1 cellular context compared by ENCODE assay signal in genomic region chr13:105774739-105775460, GRCh38.
TF ChIP-seq lines count a peak whose summit lies in the region.

No MANE protein-coding gene starts in this region.

TF ChIP-seq in HCT116, 20 proteins besides CTCF, POLR2A, EP300 and RAD21 (continued from another document):
- TF ChIP-seq ZNF274 (IDR thresholded peaks at IDR 0.05; ENCODE audit: low read depth, low read length): no peak
- no peak for TF ChIP-seq TCF7L2 (IDR thresholded peaks at IDR 0.05; ENCODE audit: borderline replicate concordance, extremely low read depth, insufficient read depth, insufficient read length)
- no peak for TF ChIP-seq SRF (IDR thresholded peaks at IDR 0.05; ENCODE audit: low read depth)
- no peak for TF ChIP-seq YY1 (IDR thresholded peaks at IDR 0.05; ENCODE audit: extremely low read depth, insufficient replicate concordance, low read depth, low read length)
- TF ChIP-seq ATF3 (IDR thresholded peaks at IDR 0.05): no peak
- no peak for TF ChIP-seq ZFX (IDR thresholded peaks at IDR 0.05)
- no peak for TF ChIP-seq MAX (IDR thresholded peaks at IDR 0.05)
- peak; percentile 74 for TF ChIP-seq SP1 (IDR thresholded peaks at IDR 0.05; ENCODE audit: low read depth)
- TF ChIP-seq REST (IDR thresholded peaks at IDR 0.05; ENCODE audit: low read depth): no peak
- TF ChIP-seq CBX3 (IDR thresholded peaks at IDR 0.05; ENCODE audit: low read depth): peak; percentile 56; the same call in 1 of the 2 replicates
- no peak for TF ChIP-seq POLR2AphosphoS5 (IDR thresholded peaks at IDR 0.05; ENCODE audit: low read depth, low read length)
- TF ChIP-seq FOSL1 (IDR thresholded peaks at IDR 0.05; ENCODE audit: low read depth): peak; percentile 59
- TF ChIP-seq CEBPB (IDR thresholded peaks at IDR 0.05; ENCODE audit: low read depth): peak; percentile 56; the same call in 1 of the 2 replicates
- no peak for TF ChIP-seq EZH2 (IDR thresholded peaks at IDR 0.05)
- TF ChIP-seq ZBTB33 (IDR thresholded peaks at IDR 0.05; ENCODE audit: extremely low read depth, insufficient replicate concordance, low read length): no peak
- TF ChIP-seq EZH2phosphoT487 (IDR thresholded peaks at IDR 0.05; ENCODE audit: borderline replicate concordance): no peak
TF ChIP-seq in HCT116: peak in this region for 5.
